In genomic region chr6:131058236-131058635, GRCh38 we compare ENCODE assay signal across 21 cellular contexts. TPM values are rescaled to one million over a fixed set of nuclear protein-coding genes. Genes with fewer than 3 reads are reported as not detected.
A peak's percentile ranks its signal among the peaks of the same experiment; 100 is the strongest.
DNase-seq lines count a peak whose midpoint lies in the region; ATAC-seq, FAIRE-seq and TF ChIP-seq lines count a peak whose summit lies in the region.
"Had no signal": no experiment of that assay in that cellular context is flagged by ENCODE, and none has a peak within 500 bp of the region (broad histone marks: within the 10 kb centered on the region; RNA-seq: fewer than 3 reads in every experiment).

No MANE protein-coding gene starts in this region.

- no peak overlapping the region for H3K4me3 Mint-ChIP-seq in astrocyte (ENCODE audit: unreplicated experiment)
- H3K4me3 Mint-ChIP-seq: B cell, CD14-positive monocyte had no signal

- H3K9ac ChIP-seq in IMR-90 (ENCODE audit: low read depth, low read length) (no peak overlapping the region), astrocyte (ENCODE audit: low read length) (no peak overlapping the region)

- no peak overlapping the region for H3K18ac ChIP-seq in IMR-90 (ENCODE audit: low read depth, low read length)

- no peak overlapping the region for H3K23ac ChIP-seq in IMR-90 (ENCODE audit: low read depth, low read length)

- 0 out of 2 replicates have a peak, but pooled peaks cover 2% of the 10 kb centered on the region for H3K9me1 ChIP-seq in IMR-90 (ENCODE audit: insufficient read depth, low read length)

- H3K4me2 ChIP-seq in IMR-90 (ENCODE audit: low read depth, low read length) (no peak overlapping the region), astrocyte (ENCODE audit: low read length) (no peak overlapping the region), osteoblast (ENCODE audit: insufficient read depth, low read length) (no peak overlapping the region)
- H3K4me2 ChIP-seq: A549 had no signal

- H3K27ac ChIP-seq in IMR-90 (ENCODE audit: insufficient read depth, low read length) (no peak overlapping the region), astrocyte (ENCODE audit: low read depth, low read length) (no peak overlapping the region), osteoblast (ENCODE audit: low read depth, low read length) (no peak overlapping the region), suprapubic skin (no peak overlapping the region)

- intact Hi-C loops in IMR-90 (cut with micrococcal nuclease) = no loop called here

- H3K4me1 ChIP-seq in IMR-90 (ENCODE audit: control insufficient read depth, insufficient read depth, low read length) = peaks cover 2% of the 10 kb centered on the region; the same call in 1 of the 2 replicates
- peaks cover 25% of the 10 kb centered on the region for H3K4me1 ChIP-seq in astrocyte (ENCODE audit: insufficient read depth, low read length)
- peaks cover 21% of the 10 kb centered on the region for H3K4me1 ChIP-seq in osteoblast (ENCODE audit: insufficient read depth, low read length)
- H3K4me1 ChIP-seq in suprapubic skin = peaks cover 14% of the 10 kb centered on the region

- no peak for TF ChIP-seq POLR2A in IMR-90 (IDR thresholded peaks at IDR 0.05; ENCODE audit: low read depth, low read length)
- no peak for TF ChIP-seq POLR2A in suprapubic skin (IDR thresholded peaks at IDR 0.05)

- no peak overlapping the region for H2AK9ac ChIP-seq in IMR-90 (replicated peaks; ENCODE audit: low read depth, low read length, poor library complexity)

- H3K4me3 ChIP-seq in IMR-90 (ENCODE audit: insufficient read depth, low read depth, low read length) = no peak overlapping the region
- no peak overlapping the region for H3K4me3 ChIP-seq in astrocyte (ENCODE audit: insufficient read depth, low read depth, low read length)
- no peak overlapping the region for H3K4me3 ChIP-seq in osteoblast (ENCODE audit: insufficient read depth, low read length)
- H3K4me3 ChIP-seq in suprapubic skin = no peak overlapping the region
- H3K4me3 ChIP-seq: A549 had no signal

- no peaks in the 10 kb centered on the region for H3K27me3 Mint-ChIP-seq in astrocyte (ENCODE audit: low read depth, unreplicated experiment)
- H3K27me3 Mint-ChIP-seq: B cell had no signal

- H3K4me1 Mint-ChIP-seq in astrocyte (ENCODE audit: low read depth, unreplicated experiment) = peaks cover 21% of the 10 kb centered on the region

- CTCF ChIA-PET in IMR-90 (lab: Yijun Ruan, JAX) = no interaction called here

- H3K14ac ChIP-seq in IMR-90 (replicated peaks; ENCODE audit: low read depth, low read length) = no peak overlapping the region

- no peak overlapping the region for H2AK5ac ChIP-seq in IMR-90 (ENCODE audit: low read depth, low read length)

- TF ChIP-seq CTCF in IMR-90 (conservative IDR thresholded peaks at IDR 0.05; ENCODE audit: low read depth, low read length) = no peak
- no peak for TF ChIP-seq CTCF in astrocyte (IDR thresholded peaks at IDR 0.05; ENCODE audit: insufficient read depth, low read depth, low read length)
- TF ChIP-seq CTCF in osteoblast (IDR thresholded peaks at IDR 0.05; ENCODE audit: extremely low read depth, low read depth, low read length) = no peak
- no peak for TF ChIP-seq CTCF in suprapubic skin (IDR thresholded peaks at IDR 0.05)

- dilution Hi-C loops in IMR-90 (cut with HindIII; ENCODE audit: low sequenced_read_pairs, unreplicated experiment) = no loop called here

- H4K8ac ChIP-seq in IMR-90 (ENCODE audit: low read depth in 2 of 2, low read length in 2 of 2) = no peak overlapping the region

- in situ Hi-C loops in IMR-90 (cut with MboI; ENCODE audit: low sequenced_read_pairs) = no loop called here

- no peak overlapping the region for H3K4ac ChIP-seq in IMR-90 (ENCODE audit: low read depth, low read length)

- H3K9me3 Mint-ChIP-seq in astrocyte (ENCODE audit: unreplicated experiment) = peaks cover 28% of the 10 kb centered on the region

- no peak overlapping the region for H2BK120ac ChIP-seq in IMR-90 (ENCODE audit: low read depth, low read length)

- H3K9me3 ChIP-seq in IMR-90 (ENCODE audit: control insufficient read depth, insufficient read depth, low read length) = peaks cover 26% of the 10 kb centered on the region
- peaks cover 20% of the 10 kb centered on the region for H3K9me3 ChIP-seq in astrocyte (ENCODE audit: insufficient read depth, low read depth, low read length)
- peaks cover 11% of the 10 kb centered on the region for H3K9me3 ChIP-seq in osteoblast (ENCODE audit: low read depth, low read length)
- H3K9me3 ChIP-seq in suprapubic skin = peaks cover 14% of the 10 kb centered on the region

- H3K27me3 ChIP-seq in IMR-90 (ENCODE audit: control insufficient read depth, insufficient read depth, low read length) (no peaks in the 10 kb centered on the region), astrocyte (ENCODE audit: insufficient read depth, low read length) (no peaks in the 10 kb centered on the region), osteoblast (ENCODE audit: insufficient read depth, low read length) (no peaks in the 10 kb centered on the region), suprapubic skin (no peaks in the 10 kb centered on the region)

- H2AFZ ChIP-seq in IMR-90 (replicated peaks; ENCODE audit: low read length, poor library complexity) = no peak overlapping the region
- no peak overlapping the region for H2AFZ ChIP-seq in astrocyte (ENCODE audit: low read depth, low read length)
- no peak overlapping the region for H2AFZ ChIP-seq in osteoblast (ENCODE audit: low read length)

- peak overlapping the region; percentile 44 for H3K27ac Mint-ChIP-seq in astrocyte (ENCODE audit: unreplicated experiment)
- H3K27ac Mint-ChIP-seq: B cell, CD14-positive monocyte had no signal

- no peak overlapping the region for H4K91ac ChIP-seq in IMR-90 (ENCODE audit: insufficient read depth, low read depth, low read length)

- H4K5ac ChIP-seq in IMR-90 (ENCODE audit: low read depth, low read length) = no peak overlapping the region

- BruUV-seq in IMR-90 (replicated peaks; lab: Mats Ljungman, UMichigan) = no TSS peak

- no peak overlapping the region for H2BK20ac ChIP-seq in IMR-90 (ENCODE audit: low read depth, low read length)

- ATAC-seq in IMR-90 (ENCODE audit: low read depth) (no peak), HG02763 (IDR thresholded peaks at IDR 0.05; ENCODE audit: unreplicated experiment) (no peak)
- ATAC-seq: A549, HepG2 had no signal

- FAIRE-seq in astrocyte (lab: Jason Lieb, UNC) = no peak
- FAIRE-seq: A549, GM19239, HepG2 had no signal

- no peak for TF ChIP-seq EP300 in suprapubic skin (IDR thresholded peaks at IDR 0.05)

- peak; percentile 57 for DNase-seq in IMR-90
- DNase-seq in astrocyte (ENCODE audit: low read depth) = peak; percentile 58
- peak; percentile 50 for DNase-seq in fibroblast of gingiva (ENCODE audit: low read depth)
- DNase-seq in osteoblast (ENCODE audit: insufficient read length, low spot score, missing footprints) = peak; percentile 18
- no peak for DNase-seq in suprapubic skin (ENCODE audit: low spot score in 2 of 2)
- DNase-seq in stimulated activated CD8-positive, alpha-beta memory T cell treated with anti-CD3 and anti-CD28 coated beads, Interleukin-4, amount 100 ng/mL, for 48 hours = no peak
- no peak for DNase-seq in HPDE6-E6E7 (ENCODE audit: extremely low spot score)
- DNase-seq: KBM-7, NCI-H1417, NCI-H1694 treated with DMSO at 0.1 percent for 48 hours, NCI-H2081 treated with DMSO at 0.1 percent for 48 hours, NCI-H2171 treated with DMSO at 0.1 percent for 48 hours, NCI-H526, RPMI8226, SHP77 had no signal

- H3K36me3 ChIP-seq in IMR-90 (ENCODE audit: control insufficient read depth, insufficient read depth, low read length) (peaks cover 15% of the 10 kb centered on the region), astrocyte (ENCODE audit: insufficient read depth, low read length) (no peaks in the 10 kb centered on the region), osteoblast (ENCODE audit: insufficient read depth, low read length) (peaks cover 6% of the 10 kb centered on the region), suprapubic skin (no peaks in the 10 kb centered on the region)

- H3K79me2 ChIP-seq in astrocyte (ENCODE audit: insufficient read depth, low read length) = peaks cover 77% of the 10 kb centered on the region
- H3K79me2 ChIP-seq in osteoblast (ENCODE audit: insufficient read depth, low read length) = peaks cover 67% of the 10 kb centered on the region

- peaks cover 44% of the 10 kb centered on the region; the same call in 1 of the 2 replicates for H4K20me1 ChIP-seq in IMR-90 (ENCODE audit: insufficient read depth, low read length)
- H4K20me1 ChIP-seq in astrocyte (ENCODE audit: insufficient read depth, low read length) = peaks cover 13% of the 10 kb centered on the region
- H4K20me1 ChIP-seq in osteoblast (ENCODE audit: insufficient read depth, low read length) = no peaks in the 10 kb centered on the region

- H2BK5ac ChIP-seq in IMR-90 (ENCODE audit: low read depth, low read length, poor library complexity, severe bottlenecking) = no peak overlapping the region

- no CpG with 5 or more reads among the region's 1 CpG for WGBS in IMR-90 (ENCODE audit: extremely low coverage in 2 of 2, insufficient read length in 1 of 2), 2 experiments
- 80% methylated on average over 1 of the region's 1 CpG for WGBS in suprapubic skin

- TF ChIP-seq RAD21 in IMR-90 (IDR thresholded peaks at IDR 0.05; ENCODE audit: low read length) = no peak

- POLR2A ChIA-PET in IMR-90 (lab: Charles Lee; ENCODE audit: unreplicated experiment) = no interaction called here

- H2BK15ac ChIP-seq in IMR-90 (ENCODE audit: low read depth, low read length) = no peak overlapping the region

- no peak overlapping the region for H3K56ac ChIP-seq in IMR-90 (ENCODE audit: extremely low read depth, insufficient read depth, low read length)

- H3K79me1 ChIP-seq in IMR-90 (ENCODE audit: low read depth in 1 of 2, low read length in 2 of 2) = peaks cover 33 to 62% of the 10 kb centered on the region in 2 experiments

- H3K36me3 Mint-ChIP-seq in astrocyte (ENCODE audit: low read depth, unreplicated experiment) = peaks cover 20% of the 10 kb centered on the region

TF ChIP-seq in IMR-90, 13 proteins besides CTCF, POLR2A, EP300 and RAD21 (continues in another document):
- TF ChIP-seq USF2 (IDR thresholded peaks at IDR 0.05; ENCODE audit: low read depth, low read length) = no peak
- no peak for TF ChIP-seq CEBPB (IDR thresholded peaks at IDR 0.05; ENCODE audit: low read depth, low read length)
- no peak for TF ChIP-seq MAZ (IDR thresholded peaks at IDR 0.05; ENCODE audit: borderline replicate concordance, low read depth, low read length)

RNA-seq across cellular contexts. Expression of gene EPB41L2, which starts 4.8 kb away (rescaled TPM):
- total RNA-seq in IMR-90 (2012; rRNA removed) (85.7 and 89.2 TPM in 2 replicates), astrocyte (120 and 136 TPM in 2 replicates), osteoblast (46.9 and 47.4 TPM in 2 replicates), suprapubic skin (10 to 100 TPM; 11.4 to 26.8 (median 15.4) TPM)
- 81.5 and 99.8 TPM in 2 replicates for polyA plus RNA-seq in IMR-90 (2012; rRNA removed)
- polyA plus RNA-seq in IMR-90 (2012; cell fraction: cytosol; rRNA removed) = 21.4 and 45.0 TPM in 2 replicates
- polyA plus RNA-seq in IMR-90 (2012; cell fraction: nucleus; rRNA removed; ENCODE audit: low replicate concordance) = 75.6 and 386 TPM in 2 replicates

Comparison
In these comparisons a context has a peak if more than half of its experiments do, and no peak if none do; other contexts are left out.
1. DNase-seq: peak in IMR-90 (single experiment), astrocyte (single experiment), fibroblast of gingiva (single experiment) and osteoblast (single experiment); none in suprapubic skin (0 of 2), stimulated activated CD8-positive, alpha-beta memory T cell treated with anti-CD3 and anti-CD28 coated beads, Interleukin-4, amount 100 ng/mL, for 48 hours (single experiment) and HPDE6-E6E7 (single experiment).